Comparison of ENCODE assay signal across 20 cellular contexts in genomic region chr9:86168256-86168655, GRCh38.
"Had no signal": no experiment of that assay in that cellular context is flagged by ENCODE, and none has a peak within 500 bp of the region (broad histone marks: within the 10 kb centered on the region; RNA-seq: fewer than 3 reads in every experiment).

No MANE protein-coding gene starts in this region.

- H3K4me3 ChIP-seq: colonic mucosa, dorsolateral prefrontal cortex, esophagus muscularis mucosa, gastroesophageal sphincter, heart left ventricle, left lung, lower lobe of right lung had no signal

- H3K27me3 ChIP-seq: colonic mucosa, dorsolateral prefrontal cortex, esophagus muscularis mucosa, gastroesophageal sphincter, heart left ventricle, left lung had no signal

- H3K36me3 ChIP-seq: colonic mucosa, esophagus muscularis mucosa, gastroesophageal sphincter, heart left ventricle, left lung, lower lobe of right lung had no signal

- DNase-seq: colonic mucosa; dermis blood vessel endothelial cell; dorsolateral prefrontal cortex; effector CD4-positive, alpha-beta T cell; effector memory CD4-positive, alpha-beta T cell; foreskin keratinocyte; heart left ventricle; hippocampal formation; left cardiac atrium; left lung; left ventricle myocardium superior; lower lobe of right lung; mesenchymal stem cell; midbrain had no signal

- ATAC-seq: foreskin keratinocyte, gastroesophageal sphincter, heart left ventricle, left cardiac atrium, left lung, left ventricle myocardium superior, lower lobe of right lung had no signal

- H3K27ac ChIP-seq: colonic mucosa, dorsolateral prefrontal cortex, esophagus muscularis mucosa, foreskin keratinocyte, gastroesophageal sphincter, heart left ventricle, left lung, lower lobe of right lung had no signal

- FAIRE-seq: endothelial cell of umbilical vein, frontal cortex, islet of Langerhans, keratinocyte had no signal

- H3K9me3 ChIP-seq: colonic mucosa, lower lobe of right lung had no signal

- H3K4me1 ChIP-seq: colonic mucosa, esophagus muscularis mucosa, foreskin keratinocyte, gastroesophageal sphincter, heart left ventricle, left lung, lower lobe of right lung had no signal
